Comparison of ENCODE assay signal across 8 cellular contexts in the genomic region with DNA sequence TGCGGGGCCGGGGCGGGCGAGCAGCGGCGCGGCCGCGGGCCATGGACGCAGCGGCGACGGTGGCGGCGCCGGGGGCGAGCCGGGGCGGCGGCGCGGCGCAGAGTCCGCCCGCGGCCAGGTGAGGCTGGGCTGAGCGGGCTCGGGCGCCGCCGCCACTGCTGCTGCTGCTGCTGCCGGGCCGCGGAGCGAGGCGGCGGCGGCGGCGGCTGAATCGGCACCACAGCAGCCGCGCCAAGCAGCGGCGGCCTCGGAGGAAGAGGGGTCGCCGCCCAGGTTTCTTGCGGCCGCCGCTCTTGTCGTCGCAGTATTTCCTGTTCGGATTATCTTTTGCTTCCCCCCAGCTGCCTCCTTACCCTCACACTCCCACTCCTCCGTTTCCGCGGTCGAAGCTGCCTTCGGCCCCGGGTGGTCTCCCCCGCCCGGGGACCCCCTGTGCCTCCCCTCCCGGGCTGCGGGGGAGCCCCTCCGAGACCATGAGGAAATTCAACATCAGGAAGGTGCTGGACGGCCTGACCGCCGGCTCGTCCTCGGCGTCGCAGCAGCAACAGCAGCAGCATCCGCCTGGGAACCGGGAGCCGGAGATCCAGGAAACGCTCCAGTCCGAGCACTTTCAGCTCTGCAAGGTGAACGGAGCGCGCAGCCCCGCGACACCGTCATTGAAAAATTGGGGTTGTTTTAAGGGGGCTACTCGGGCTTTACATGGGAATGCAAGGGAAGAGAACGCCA. TPM values are rescaled to one million over a fixed set of nuclear protein-coding genes. Genes with fewer than 3 reads are reported as not detected.
DNase-seq lines count a peak whose midpoint lies in the region; ATAC-seq and TF ChIP-seq lines count a peak whose summit lies in the region.

STXBP5 (plus strand) TSS at position 358 of the 726 bp plus-strand sequence; CDS start at position 474, 116 bp downstream.

- H3K4me3 ChIP-seq in mucosa of stomach (ENCODE audit: low read length), result peak within 1 kb of the TSS; percentile 99

- H3K36me3 ChIP-seq in mucosa of stomach (ENCODE audit: control insufficient read depth, insufficient read depth, low read length), result no peaks in the 10 kb centered on the region

- H3K9me3 ChIP-seq in mucosa of stomach (ENCODE audit: control insufficient read depth, low read length), result no peaks in the 10 kb centered on the region

- DNase-seq in A172 (ENCODE audit: low spot score) (peak; percentile 17), NCI-H748 treated with DMSO at 0.1 percent for 48 hours (lab: John Stamatoyannopoulos, UW) (peak; percentile 32), erythroblast (lab: John Stamatoyannopoulos, UW) (peak; percentile 63 to 79)
- peak; percentile 54 for DNase-seq in activated T-cell treated with anti-CD3 and anti-CD28 coated beads, Interleukin-2, amount 50 U/mL, for 1 hour
- DNase-seq in stimulated activated naive CD8-positive, alpha-beta T cell treated with anti-CD3 and anti-CD28 coated beads, Interleukin-15, Interleukin-2, amounts not matched to agents 100 U/mL and 50 U/mL, for 24 hours, result peak; percentile 50

- H3K4me1 ChIP-seq in mucosa of stomach (ENCODE audit: control insufficient read depth, insufficient read depth, low read length), result no peaks in the 10 kb centered on the region

- no peak for TF ChIP-seq POLR2A in erythroblast (IDR thresholded peaks at IDR 0.05; ENCODE audit: low read length)

- ATAC-seq in GM18498 (IDR thresholded peaks at IDR 0.05; ENCODE audit: unreplicated experiment) (peak; percentile 35), HG02970 (IDR thresholded peaks at IDR 0.05; ENCODE audit: low FRiP score, unreplicated experiment) (peak; percentile 40)
- ATAC-seq in stimulated activated naive CD8-positive, alpha-beta T cell treated with anti-CD3 and anti-CD28 coated beads, Interleukin-15, Interleukin-2, amounts not matched to agents 100 U/mL and 50 U/mL, for 24 hours, result peak; percentile 17

- no peaks in the 10 kb centered on the region for H3K27me3 ChIP-seq in mucosa of stomach (ENCODE audit: control insufficient read depth, insufficient read depth, low read length)

- peak within 1 kb of the TSS; percentile 92 for H3K9ac ChIP-seq in mucosa of stomach (ENCODE audit: low read length)

RNA-seq across cellular contexts. Expression of gene STXBP5, which starts in this region (rescaled TPM):
- 37.6 and 39.3 TPM in 2 replicates for total RNA-seq in A172 (2014; rRNA removed; shearing (Covaris generic))

Comparison
In these comparisons a context has a peak if more than half of its experiments do, and no peak if none do; other contexts are left out.
1. Peak in every context shown above with its lines: DNase-seq, ATAC-seq and H3K4me3 ChIP-seq.
2. DNase-seq: peak in every context shown above with its lines; median percentile 71 in erythroblast; 54 in activated T-cell treated with anti-CD3 and anti-CD28 coated beads, Interleukin-2, amount 50 U/mL, for 1 hour; 50 in stimulated activated naive CD8-positive, alpha-beta T cell treated with anti-CD3 and anti-CD28 coated beads, Interleukin-15, Interleukin-2, amounts not matched to agents 100 U/mL and 50 U/mL, for 24 hours; 32 in NCI-H748 treated with DMSO at 0.1 percent for 48 hours; 17 in A172.